Comparison of ENCODE assay signal across 12 cellular contexts in genomic region chr5:54764102-54764501, GRCh38.
DNase-seq lines count a peak whose midpoint lies in the region; ATAC-seq and TF ChIP-seq lines count a peak whose summit lies in the region.
"Had no signal": no experiment of that assay in that cellular context is flagged by ENCODE, and none has a peak within 500 bp of the region (broad histone marks: within the 10 kb centered on the region; RNA-seq: fewer than 3 reads in every experiment).

No MANE protein-coding gene starts in this region.

- peaks cover 6% of the 10 kb centered on the region for H3K9me3 Mint-ChIP-seq in activated B cell treated with CpG ODN at 0.5 μM for 24 hours
- no peaks in the 10 kb centered on the region for H3K9me3 Mint-ChIP-seq in stimulated activated memory B cell treated with anti-CD40 and anti-IgM and Interleukin-4, amounts not matched to agents 10 μg/mL and 1 μg/mL and 100 μg/mL, for 72 hours
- peaks cover 0 to 1% (median 0%) of the 10 kb centered on the region in 6 donors for H3K9me3 Mint-ChIP-seq in immature natural killer cell
- H3K9me3 Mint-ChIP-seq: CD8-positive, alpha-beta T cell had no signal

- H3K9me3 ChIP-seq in mesenchymal stem cell (ENCODE audit: control insufficient read depth, low read length), result no peaks in the 10 kb centered on the region
- no peaks in the 10 kb centered on the region for H3K9me3 ChIP-seq in SJCRH30 (replicated peaks)
- H3K9me3 ChIP-seq: Caco-2, HAP-1 had no signal

- H3K79me1 ChIP-seq in mesenchymal stem cell (replicated peaks; ENCODE audit: low read length, poor library complexity, severe bottlenecking), result no peaks in the 10 kb centered on the region

- peak overlapping the region; percentile 42 for H3K4me3 Mint-ChIP-seq in activated B cell treated with CpG ODN at 0.5 μM for 24 hours
- no peak overlapping the region for H3K4me3 Mint-ChIP-seq in stimulated activated memory B cell treated with anti-CD40 and anti-IgM and Interleukin-4, amounts not matched to agents 10 μg/mL and 1 μg/mL and 100 μg/mL, for 72 hours
- no peak overlapping the region for H3K4me3 Mint-ChIP-seq in immature natural killer cell
- H3K4me3 Mint-ChIP-seq: CD8-positive, alpha-beta T cell had no signal

- no peak overlapping the region for H2AK5ac ChIP-seq in mesenchymal stem cell (ENCODE audit: low read length, severe bottlenecking)

- H3K14ac ChIP-seq in mesenchymal stem cell (ENCODE audit: low read length in 2 of 2), result peak overlapping the region in 1 of 2 experiments; percentile 74

- H3K4me1 Mint-ChIP-seq in activated B cell treated with CpG ODN at 0.5 μM for 24 hours (peaks cover 82% of the 10 kb centered on the region), immature natural killer cell (peaks cover 10 to 20% of the 10 kb centered on the region in 2 donors)
- H3K4me1 Mint-ChIP-seq in stimulated activated memory B cell treated with anti-CD40 and anti-IgM and Interleukin-4, amounts not matched to agents 10 μg/mL and 1 μg/mL and 100 μg/mL, for 72 hours, result peaks cover 30% of the 10 kb centered on the region

- CTCF ChIA-PET in activated B cell treated with CpG ODN at 0.5 μM for 24 hours (lab: Charles Lee), result interaction anchor here (1.0 to 3.6 kb wide), 5 partner anchors 10 to 247 kb away, joined by 4 to 14 read pairs (median 6); partner anchors contain the start of gene SNX18

- no peak overlapping the region for H3K4me2 ChIP-seq in mesenchymal stem cell (ENCODE audit: low read length, poor library complexity, severe bottlenecking)

- intact Hi-C loops in activated B cell treated with CpG ODN at 0.5 μM for 24 hours (cut with micrococcal nuclease), result loop anchor here (1.0 to 5.0 kb wide), 5 partner anchors 8 to 118 kb away; no protein-coding TSS in a partner anchor

- TF ChIP-seq CTCF in activated B cell treated with CpG ODN at 0.5 μM for 24 hours (IDR thresholded peaks at IDR 0.05), result no peak

- H3K27ac ChIP-seq in mesenchymal stem cell (ENCODE audit: low read length, poor library complexity, severe bottlenecking), result no peak overlapping the region
- no peak overlapping the region for H3K27ac ChIP-seq in SJCRH30

- DNase-seq in activated B cell treated with CpG ODN at 0.5 μM for 24 hours (no peak), mesenchymal stem cell (no peak), immature natural killer cell (no peak), SJCRH30 (no peak)
- no peak for DNase-seq in activated CD4-positive, CD25-positive, alpha-beta regulatory T cell treated with anti-CD3 and anti-CD28 coated beads, Interleukin-2, amount 50 U/mL, for 72 hours
- DNase-seq: Caco-2; CD8-positive, alpha-beta T cell; DMS153; DND-41; GOT3 had no signal

- peak overlapping the region; percentile 27 for H2BK120ac ChIP-seq in mesenchymal stem cell (ENCODE audit: low read depth, low read length)

- no peak overlapping the region for H3K9ac ChIP-seq in mesenchymal stem cell (ENCODE audit: low read length)

- H3K27me3 ChIP-seq in mesenchymal stem cell (ENCODE audit: control insufficient read depth in 1 of 2, insufficient read depth in 1 of 2, low read length in 2 of 2) (no peaks in the 10 kb centered on the region), SJCRH30 (no peaks in the 10 kb centered on the region)

- 98% methylated on average over 2 of the region's 2 CpGs for WGBS in mesenchymal stem cell

- H2BK12ac ChIP-seq in mesenchymal stem cell (ENCODE audit: low read length in 2 of 2), result peak overlapping the region in 1 of 2 experiments; percentile 9

- peak overlapping the region in 1 of 2 experiments; percentile 29 for H3K4ac ChIP-seq in mesenchymal stem cell (ENCODE audit: low read depth in 1 of 2, low read length in 2 of 2)

- no peak overlapping the region for H2BK15ac ChIP-seq in mesenchymal stem cell (ENCODE audit: low read depth, poor library complexity, severe bottlenecking)

- no peaks in the 10 kb centered on the region for H3K36me3 Mint-ChIP-seq in activated B cell treated with CpG ODN at 0.5 μM for 24 hours (ENCODE audit: low read depth)
- H3K36me3 Mint-ChIP-seq in stimulated activated memory B cell treated with anti-CD40 and anti-IgM and Interleukin-4, amounts not matched to agents 10 μg/mL and 1 μg/mL and 100 μg/mL, for 72 hours, result no peaks in the 10 kb centered on the region
- no peaks in the 10 kb centered on the region for H3K36me3 Mint-ChIP-seq in immature natural killer cell
- H3K36me3 Mint-ChIP-seq: CD8-positive, alpha-beta T cell had no signal

- H3K23ac ChIP-seq in mesenchymal stem cell (ENCODE audit: low read length in 2 of 2), result no peak overlapping the region

- H2BK5ac ChIP-seq in mesenchymal stem cell (ENCODE audit: low read depth, low read length, poor library complexity, severe bottlenecking), result no peak overlapping the region

- H3K18ac ChIP-seq in mesenchymal stem cell (ENCODE audit: low read depth in 1 of 2, low read length in 2 of 2), result peak overlapping the region; percentile 19 to 72

- H4K91ac ChIP-seq in mesenchymal stem cell (ENCODE audit: low read length), result no peak overlapping the region

- H3K36me3 ChIP-seq in mesenchymal stem cell (ENCODE audit: control insufficient read depth in 1 of 2, insufficient read depth in 2 of 2, low read depth in 1 of 2, low read length in 2 of 2), result no peaks in the 10 kb centered on the region
- no peaks in the 10 kb centered on the region for H3K36me3 ChIP-seq in SJCRH30
- H3K36me3 ChIP-seq: HAP-1 had no signal

- H4K8ac ChIP-seq in mesenchymal stem cell (ENCODE audit: low read length), result no peak overlapping the region

- H3K4me1 ChIP-seq in mesenchymal stem cell (ENCODE audit: control insufficient read depth, insufficient read depth, low read depth, low read length), result peaks cover 2% of the 10 kb centered on the region
- H3K4me1 ChIP-seq in SJCRH30, result no peaks in the 10 kb centered on the region
- H3K4me1 ChIP-seq: Caco-2, HAP-1 had no signal

- H3K27me3 Mint-ChIP-seq in activated B cell treated with CpG ODN at 0.5 μM for 24 hours, result no peaks in the 10 kb centered on the region
- H3K27me3 Mint-ChIP-seq in stimulated activated memory B cell treated with anti-CD40 and anti-IgM and Interleukin-4, amounts not matched to agents 10 μg/mL and 1 μg/mL and 100 μg/mL, for 72 hours, result no peaks in the 10 kb centered on the region
- peaks cover 0 to 4% (median 2%) of the 10 kb centered on the region in 3 donors for H3K27me3 Mint-ChIP-seq in immature natural killer cell (ENCODE audit: low read depth in 3 of 3)

- peak overlapping the region; percentile 19 for H2AFZ ChIP-seq in mesenchymal stem cell (ENCODE audit: low read depth, low read length)

- H3K4me3 ChIP-seq in mesenchymal stem cell (ENCODE audit: insufficient read depth in 1 of 2, low read depth in 1 of 2, low read length in 2 of 2) (no peak overlapping the region), SJCRH30 (no peak overlapping the region)
- H3K4me3 ChIP-seq: HAP-1 had no signal

- POLR2A ChIA-PET in activated B cell treated with CpG ODN at 0.5 μM for 24 hours (lab: Charles Lee), result interaction anchor here (1.1 to 4.2 kb wide), 8 partner anchors 10 to 246 kb away, joined by 3 to 30 read pairs (median 6); no protein-coding TSS in a partner anchor

- peak; percentile 74 for ATAC-seq in activated B cell treated with CpG ODN at 0.5 μM for 24 hours (ENCODE audit: low read depth)
- peak; percentile 50 for ATAC-seq in stimulated activated memory B cell treated with anti-CD40 and anti-IgM and Interleukin-4, amounts not matched to agents 10 μg/mL and 1 μg/mL and 100 μg/mL, for 72 hours
- ATAC-seq: CD8-positive, alpha-beta T cell had no signal

- H3K27ac Mint-ChIP-seq in activated B cell treated with CpG ODN at 0.5 μM for 24 hours (peak overlapping the region; percentile 72), immature natural killer cell (no peak overlapping the region)
- peak overlapping the region; percentile 4 for H3K27ac Mint-ChIP-seq in stimulated activated memory B cell treated with anti-CD40 and anti-IgM and Interleukin-4, amounts not matched to agents 10 μg/mL and 1 μg/mL and 100 μg/mL, for 72 hours
- H3K27ac Mint-ChIP-seq: CD8-positive, alpha-beta T cell had no signal

Comparison
In these comparisons a context has a peak if more than half of its experiments do, and no peak if none do; other contexts are left out.
1. H3K27ac Mint-ChIP-seq: peak in activated B cell treated with CpG ODN at 0.5 μM for 24 hours (single experiment) and stimulated activated memory B cell treated with anti-CD40 and anti-IgM and Interleukin-4, amounts not matched to agents 10 μg/mL and 1 μg/mL and 100 μg/mL, for 72 hours (single experiment); none in immature natural killer cell (0 of 6).